In the genomic region with DNA sequence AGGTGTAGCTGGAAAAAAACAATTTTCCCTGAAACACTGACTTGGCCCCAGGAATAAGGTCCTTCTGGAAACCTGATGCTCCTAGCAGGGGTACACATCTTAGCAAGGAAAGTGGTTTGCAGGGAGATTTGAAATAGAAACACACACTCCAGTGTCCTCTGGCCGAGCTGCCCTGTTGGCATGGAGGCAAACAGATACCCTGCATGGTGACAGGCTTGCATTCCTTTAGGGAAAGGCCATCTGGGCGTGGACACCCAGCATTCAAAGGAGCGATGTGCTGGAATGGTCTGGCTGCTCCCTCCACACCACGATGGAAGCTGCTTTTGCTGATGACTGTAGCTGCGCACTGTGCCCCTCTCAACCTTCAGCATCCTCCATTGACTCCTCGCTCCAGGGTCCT, we compare ENCODE assay signal across 11 cellular contexts. TPM values are rescaled to one million over a fixed set of nuclear protein-coding genes. Genes with fewer than 3 reads are reported as not detected.
DNase-seq lines count a peak whose midpoint lies in the region; ATAC-seq and TF ChIP-seq lines count a peak whose summit lies in the region.
"Had no signal": no experiment of that assay in that cellular context is flagged by ENCODE, and none has a peak within 500 bp of the region (broad histone marks: within the 10 kb centered on the region; RNA-seq: fewer than 3 reads in every experiment).

No MANE protein-coding gene starts in this region.

- DNase-seq in HFFc6 = peak; percentile 34
- DNase-seq in astrocyte of the hippocampus (ENCODE audit: low read depth, low spot score) = peak; percentile 51
- no peak for DNase-seq in stimulated activated effector memory CD8-positive, alpha-beta T cell treated with anti-CD3 and anti-CD28 coated beads, Interleukin-12 subunit alpha, Interleukin-12 subunit beta, amount 100 ng/mL, for 72 hours (ENCODE audit: low spot score in 2 of 2)
- DNase-seq in WTC11 (ENCODE audit: low spot score) = no peak
- DNase-seq in stimulated activated CD4-positive, alpha-beta T cell treated with anti-CD3 and anti-CD28 coated beads, Interleukin-12 subunit alpha, Interleukin-12 subunit beta, amount 100 ng/mL, for 4 hours = no peak
- DNase-seq: activated CD8-positive, alpha-beta memory T cell treated with anti-CD3 and anti-CD28 coated beads, Interleukin-2, amount 50 U/mL, for 48 hours; KG1 had no signal

- H3K27me3 Mint-ChIP-seq in HFFc6 (ENCODE audit: insufficient read depth) = no peaks in the 10 kb centered on the region; the same call in 1 of the 2 replicates
- no peaks in the 10 kb centered on the region for H3K27me3 Mint-ChIP-seq in WTC11 (ENCODE audit: low read depth)

- H3K9me3 Mint-ChIP-seq in HFFc6 = no peaks in the 10 kb centered on the region
- H3K9me3 Mint-ChIP-seq in stimulated activated effector memory CD8-positive, alpha-beta T cell treated with anti-CD3 and anti-CD28 coated beads, Interleukin-12 subunit alpha, Interleukin-12 subunit beta, amount 100 ng/mL, for 72 hours = no peaks in the 10 kb centered on the region
- no peaks in the 10 kb centered on the region for H3K9me3 Mint-ChIP-seq in WTC11

- no peaks in the 10 kb centered on the region for H3K27me3 ChIP-seq in iPS-20b (ENCODE audit: insufficient read depth, low read length)
- H3K27me3 ChIP-seq in subcutaneous abdominal adipose tissue (ENCODE audit: control insufficient read depth in 5 of 5, insufficient read depth in 4 of 5, low read length in 5 of 5) = no peaks in the 10 kb centered on the region

- peak overlapping the region; percentile 63 for H3K27ac Mint-ChIP-seq in HFFc6
- H3K27ac Mint-ChIP-seq in stimulated activated effector memory CD8-positive, alpha-beta T cell treated with anti-CD3 and anti-CD28 coated beads, Interleukin-12 subunit alpha, Interleukin-12 subunit beta, amount 100 ng/mL, for 72 hours = no peak overlapping the region
- H3K27ac Mint-ChIP-seq in WTC11 = no peak overlapping the region

- H3K4me3 ChIP-seq in iPS-20b (ENCODE audit: low read length) (no peak overlapping the region), subcutaneous abdominal adipose tissue (ENCODE audit: low read depth in 1 of 5, low read length in 5 of 5) (no peak overlapping the region)
- H3K4me3 ChIP-seq: HAP-1 had no signal

- H3K9ac ChIP-seq in iPS-20b (ENCODE audit: low read depth, low read length) (0 out of 2 replicates have a peak overlapping the region, but pooled peaks have one; percentile 6), subcutaneous abdominal adipose tissue (ENCODE audit: low read length in 5 of 5) (no peak overlapping the region)

- H3K4me1 ChIP-seq in iPS-20b (ENCODE audit: insufficient read depth, low read length) (peaks cover 10% of the 10 kb centered on the region), subcutaneous abdominal adipose tissue (ENCODE audit: control insufficient read depth in 5 of 5, insufficient read depth in 5 of 5, low read length in 5 of 5) (peaks cover 7 to 25% (median 17%) of the 10 kb centered on the region in 5 donors)

- H3K27ac ChIP-seq in iPS-20b (ENCODE audit: low read length) = no peak overlapping the region
- peak overlapping the region; percentile 32 for H3K27ac ChIP-seq in subcutaneous abdominal adipose tissue (ENCODE audit: low read depth, low read length)

- no peak overlapping the region for H3K4me3 Mint-ChIP-seq in HFFc6
- no peak overlapping the region for H3K4me3 Mint-ChIP-seq in stimulated activated effector memory CD8-positive, alpha-beta T cell treated with anti-CD3 and anti-CD28 coated beads, Interleukin-12 subunit alpha, Interleukin-12 subunit beta, amount 100 ng/mL, for 72 hours
- H3K4me3 Mint-ChIP-seq in WTC11 = no peak overlapping the region

- POLR2A ChIA-PET in WTC11 (lab: Charles Lee) = no interaction called here

- H3K4me1 Mint-ChIP-seq in HFFc6 (ENCODE audit: low read depth) (peaks cover 26% of the 10 kb centered on the region), WTC11 (peaks cover 24% of the 10 kb centered on the region)
- H3K4me1 Mint-ChIP-seq in stimulated activated effector memory CD8-positive, alpha-beta T cell treated with anti-CD3 and anti-CD28 coated beads, Interleukin-12 subunit alpha, Interleukin-12 subunit beta, amount 100 ng/mL, for 72 hours = no peaks in the 10 kb centered on the region

- H3K9me3 ChIP-seq in iPS-20b (ENCODE audit: insufficient read depth, low read depth, low read length) (no peaks in the 10 kb centered on the region), subcutaneous abdominal adipose tissue (ENCODE audit: control insufficient read depth in 5 of 5, low read length in 5 of 5) (no peaks in the 10 kb centered on the region)
- H3K9me3 ChIP-seq: HAP-1 had no signal

- H3K36me3 ChIP-seq in iPS-20b (ENCODE audit: insufficient read depth, low read depth, low read length) (no peaks in the 10 kb centered on the region), subcutaneous abdominal adipose tissue (ENCODE audit: control insufficient read depth in 5 of 5, insufficient read depth in 5 of 5, low read length in 5 of 5) (no peaks in the 10 kb centered on the region)
- H3K36me3 ChIP-seq: HAP-1 had no signal

- no peak for ATAC-seq in GM18858 (IDR thresholded peaks at IDR 0.05; ENCODE audit: unreplicated experiment)
- no peak for ATAC-seq in stimulated activated effector memory CD8-positive, alpha-beta T cell treated with anti-CD3 and anti-CD28 coated beads, Interleukin-12 subunit alpha, Interleukin-12 subunit beta, amount 100 ng/mL, for 72 hours
- ATAC-seq in WTC11 = no peak

- no peak for TF ChIP-seq CTCF in HFFc6 (IDR thresholded peaks at IDR 0.05)
- TF ChIP-seq CTCF in WTC11 (IDR thresholded peaks at IDR 0.05) = no peak

- CTCF ChIA-PET in WTC11 (lab: Charles Lee) = interaction anchor here (0.9 to 2.0 kb wide), 4 partner anchors 41 to 121 kb away, joined by 3 to 9 read pairs (median 5); partner anchors contain the start of gene BCAR3

- H3K36me3 Mint-ChIP-seq in HFFc6 (ENCODE audit: low read depth) = 0 out of 2 replicates have a peak, but pooled peaks cover 3% of the 10 kb centered on the region
- H3K36me3 Mint-ChIP-seq in stimulated activated effector memory CD8-positive, alpha-beta T cell treated with anti-CD3 and anti-CD28 coated beads, Interleukin-12 subunit alpha, Interleukin-12 subunit beta, amount 100 ng/mL, for 72 hours = no peaks in the 10 kb centered on the region
- no peaks in the 10 kb centered on the region for H3K36me3 Mint-ChIP-seq in WTC11

TF ChIP-seq in WTC11, 78 proteins besides CTCF, POLR2A, EP300 and RAD21 (continues in another document):
- TF ChIP-seq RORB (CRISPR knock-in tag; IDR thresholded peaks at IDR 0.05) (no peak), ZNF263 (CRISPR knock-in tag; IDR thresholded peaks at IDR 0.05; ENCODE audit: low read depth) (no peak), NR2C2 (CRISPR knock-in tag; IDR thresholded peaks at IDR 0.05) (no peak), TEAD4 (CRISPR knock-in tag; IDR thresholded peaks at IDR 0.05) (no peak), MLX (CRISPR knock-in tag; IDR thresholded peaks at IDR 0.05) (no peak), ZNF671 (CRISPR knock-in tag; IDR thresholded peaks at IDR 0.05) (no peak)
- TF ChIP-seq, protein P1, sequence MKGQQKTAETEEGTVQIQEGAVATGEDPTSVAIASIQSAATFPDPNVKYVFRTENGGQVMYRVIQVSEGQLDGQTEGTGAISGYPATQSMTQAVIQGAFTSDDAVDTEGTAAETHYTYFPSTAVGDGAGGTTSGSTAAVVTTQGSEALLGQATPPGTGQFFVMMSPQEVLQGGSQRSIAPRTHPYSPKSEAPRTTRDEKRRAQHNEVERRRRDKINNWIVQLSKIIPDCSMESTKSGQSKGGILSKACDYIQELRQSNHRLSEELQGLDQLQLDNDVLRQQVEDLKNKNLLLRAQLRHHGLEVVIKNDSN (CRISPR knock-in tag; IDR thresholded peaks at IDR 0.05) = no peak
- TF ChIP-seq, protein P2, sequence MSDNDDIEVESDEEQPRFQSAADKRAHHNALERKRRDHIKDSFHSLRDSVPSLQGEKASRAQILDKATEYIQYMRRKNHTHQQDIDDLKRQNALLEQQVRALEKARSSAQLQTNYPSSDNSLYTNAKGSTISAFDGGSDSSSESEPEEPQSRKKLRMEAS (CRISPR knock-in tag; IDR thresholded peaks at IDR 0.05) = no peak
- TF ChIP-seq, protein P3, sequence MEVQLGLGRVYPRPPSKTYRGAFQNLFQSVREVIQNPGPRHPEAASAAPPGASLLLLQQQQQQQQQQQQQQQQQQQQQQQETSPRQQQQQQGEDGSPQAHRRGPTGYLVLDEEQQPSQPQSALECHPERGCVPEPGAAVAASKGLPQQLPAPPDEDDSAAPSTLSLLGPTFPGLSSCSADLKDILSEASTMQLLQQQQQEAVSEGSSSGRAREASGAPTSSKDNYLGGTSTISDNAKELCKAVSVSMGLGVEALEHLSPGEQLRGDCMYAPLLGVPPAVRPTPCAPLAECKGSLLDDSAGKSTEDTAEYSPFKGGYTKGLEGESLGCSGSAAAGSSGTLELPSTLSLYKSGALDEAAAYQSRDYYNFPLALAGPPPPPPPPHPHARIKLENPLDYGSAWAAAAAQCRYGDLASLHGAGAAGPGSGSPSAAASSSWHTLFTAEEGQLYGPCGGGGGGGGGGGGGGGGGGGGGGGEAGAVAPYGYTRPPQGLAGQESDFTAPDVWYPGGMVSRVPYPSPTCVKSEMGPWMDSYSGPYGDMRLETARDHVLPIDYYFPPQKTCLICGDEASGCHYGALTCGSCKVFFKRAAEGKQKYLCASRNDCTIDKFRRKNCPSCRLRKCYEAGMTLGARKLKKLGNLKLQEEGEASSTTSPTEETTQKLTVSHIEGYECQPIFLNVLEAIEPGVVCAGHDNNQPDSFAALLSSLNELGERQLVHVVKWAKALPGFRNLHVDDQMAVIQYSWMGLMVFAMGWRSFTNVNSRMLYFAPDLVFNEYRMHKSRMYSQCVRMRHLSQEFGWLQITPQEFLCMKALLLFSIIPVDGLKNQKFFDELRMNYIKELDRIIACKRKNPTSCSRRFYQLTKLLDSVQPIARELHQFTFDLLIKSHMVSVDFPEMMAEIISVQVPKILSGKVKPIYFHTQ (CRISPR knock-in tag; IDR thresholded peaks at IDR 0.05) = no peak
- TF ChIP-seq, protein P4, sequence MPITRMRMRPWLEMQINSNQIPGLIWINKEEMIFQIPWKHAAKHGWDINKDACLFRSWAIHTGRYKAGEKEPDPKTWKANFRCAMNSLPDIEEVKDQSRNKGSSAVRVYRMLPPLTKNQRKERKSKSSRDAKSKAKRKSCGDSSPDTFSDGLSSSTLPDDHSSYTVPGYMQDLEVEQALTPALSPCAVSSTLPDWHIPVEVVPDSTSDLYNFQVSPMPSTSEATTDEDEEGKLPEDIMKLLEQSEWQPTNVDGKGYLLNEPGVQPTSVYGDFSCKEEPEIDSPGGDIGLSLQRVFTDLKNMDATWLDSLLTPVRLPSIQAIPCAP (CRISPR knock-in tag; IDR thresholded peaks at IDR 0.05) = no peak

RNA-seq across cellular contexts. Expression of gene BCAR3, which starts 41.5 kb away (rescaled TPM):
- 10 to 100 TPM; 24.4 to 55.1 (median 26.2) TPM for total RNA-seq in HFFc6 (2021; fragmentation: NEBNext Ultra II Directional; extraction: Animal tissue kit (Norgen Biotek cat#: 25700))
- 9.3 to 14.8 TPM (median 9.6 TPM) in 3 replicates for total RNA-seq in WTC11 (2021)

Comparison
In these comparisons a context has a peak if more than half of its experiments do, and no peak if none do; other contexts are left out.
1. DNase-seq: peak in HFFc6 (single experiment) and astrocyte of the hippocampus (single experiment); none in stimulated activated effector memory CD8-positive, alpha-beta T cell treated with anti-CD3 and anti-CD28 coated beads, Interleukin-12 subunit alpha, Interleukin-12 subunit beta, amount 100 ng/mL, for 72 hours (0 of 2), WTC11 (single experiment) and stimulated activated CD4-positive, alpha-beta T cell treated with anti-CD3 and anti-CD28 coated beads, Interleukin-12 subunit alpha, Interleukin-12 subunit beta, amount 100 ng/mL, for 4 hours (single experiment).